ENCODE assay signal across 13 cellular contexts in genomic region chr16:3189869-3190268, GRCh38. TPM values are rescaled to one million over a fixed set of nuclear protein-coding genes. Genes with fewer than 3 reads are reported as not detected.
DNase-seq lines count a peak whose midpoint lies in the region; ATAC-seq, FAIRE-seq and TF ChIP-seq lines count a peak whose summit lies in the region.
"Had no signal": no experiment of that assay in that cellular context is flagged by ENCODE, and none has a peak within 500 bp of the region (broad histone marks: within the 10 kb centered on the region; RNA-seq: fewer than 3 reads in every experiment).

No MANE protein-coding gene starts in this region.

- FAIRE-seq in A549 (lab: Jason Lieb, UNC): no peak

- peak overlapping the region; percentile 71 for H3K4me3 ChIP-seq in A549
- peak overlapping the region; percentile 99 for H3K4me3 ChIP-seq in GM23338
- peak overlapping the region; percentile 66 for H3K4me3 ChIP-seq in iPS-15b (ENCODE audit: low read depth, low read length)

- no peaks in the 10 kb centered on the region for H3K36me3 ChIP-seq in GM23338 (ENCODE audit: insufficient read depth)
- no peaks in the 10 kb centered on the region for H3K36me3 ChIP-seq in iPS-15b (ENCODE audit: control insufficient read depth, insufficient read depth, low read length)
- H3K36me3 ChIP-seq: tibial nerve had no signal

- H3K4me1 ChIP-seq in A549: peaks cover 14% of the 10 kb centered on the region
- H3K4me1 ChIP-seq in GM23338 (ENCODE audit: insufficient read depth): peaks cover 12% of the 10 kb centered on the region
- H3K4me1 ChIP-seq in iPS-15b (ENCODE audit: control insufficient read depth, insufficient read depth, low read length): peaks cover 10% of the 10 kb centered on the region
- H3K4me1 ChIP-seq: Caco-2 had no signal

- H3K4me3 Mint-ChIP-seq in GM23338: peak overlapping the region; percentile 97
- peak overlapping the region; percentile 73 for H3K4me3 Mint-ChIP-seq in activated T-helper 1 cell treated with anti-CD3 and anti-CD28 coated beads, Interleukin-12 subunit alpha, Interleukin-12 subunit beta, Interleukin-2, Interleukin-4 antibody, amounts not matched to agents 30 ng/mL and 10 ng/mL and 1 ng/mL, durations not matched to agents 14 hours and 24 hours and 36 hours

- WGBS in A549 (ENCODE audit: missing lambda C conversion rate): 25% methylated on average over 11 of the region's 11 CpGs

- intact Hi-C loops in activated T-helper 1 cell treated with anti-CD3 and anti-CD28 coated beads, Interleukin-12 subunit alpha, Interleukin-12 subunit beta, Interleukin-2, Interleukin-4 antibody, amounts not matched to agents 30 ng/mL and 10 ng/mL and 1 ng/mL, durations not matched to agents 14 hours and 24 hours and 36 hours (cut with micrococcal nuclease): loop anchor here (2.0 to 10.0 kb wide), 5 partner anchors 37 to 311 kb away; partner anchors contain the start of genes CLUAP1, TIGD7, ZNF174 and ZNF263

- peaks cover 17% of the 10 kb centered on the region for H3K27me3 ChIP-seq in GM23338 (ENCODE audit: insufficient read depth)
- H3K27me3 ChIP-seq in iPS-15b (ENCODE audit: control insufficient read depth, insufficient read depth, low read length): peaks cover 30% of the 10 kb centered on the region

- no peak for TF ChIP-seq POLR2A in A549 (IDR thresholded peaks at IDR 0.05; ENCODE audit: low read length)

- H3K4me1 Mint-ChIP-seq in GM23338: peaks cover 16% of the 10 kb centered on the region
- peaks cover 41% of the 10 kb centered on the region for H3K4me1 Mint-ChIP-seq in activated T-helper 1 cell treated with anti-CD3 and anti-CD28 coated beads, Interleukin-12 subunit alpha, Interleukin-12 subunit beta, Interleukin-2, Interleukin-4 antibody, amounts not matched to agents 30 ng/mL and 10 ng/mL and 1 ng/mL, durations not matched to agents 14 hours and 24 hours and 36 hours (ENCODE audit: low read depth)

- peaks cover 27% of the 10 kb centered on the region; the same call in 2 of the 3 replicates for H3K9me3 Mint-ChIP-seq in GM23338
- peaks cover 20% of the 10 kb centered on the region for H3K9me3 Mint-ChIP-seq in activated T-helper 1 cell treated with anti-CD3 and anti-CD28 coated beads, Interleukin-12 subunit alpha, Interleukin-12 subunit beta, Interleukin-2, Interleukin-4 antibody, amounts not matched to agents 30 ng/mL and 10 ng/mL and 1 ng/mL, durations not matched to agents 14 hours and 24 hours and 36 hours

- no peaks in the 10 kb centered on the region for H3K9me2 ChIP-seq in GM23338 (ENCODE audit: insufficient read depth)

- no peak overlapping the region for H2AFZ ChIP-seq in GM23338

- no peak overlapping the region for H3K27ac Mint-ChIP-seq in GM23338
- H3K27ac Mint-ChIP-seq in activated T-helper 1 cell treated with anti-CD3 and anti-CD28 coated beads, Interleukin-12 subunit alpha, Interleukin-12 subunit beta, Interleukin-2, Interleukin-4 antibody, amounts not matched to agents 30 ng/mL and 10 ng/mL and 1 ng/mL, durations not matched to agents 14 hours and 24 hours and 36 hours: peak overlapping the region; percentile 85

- DNase-seq in A549 (ENCODE audit: low read depth in 1 of 2, low spot score in 1 of 2) (no peak), GM23338 (ENCODE audit: low spot score) (no peak), NCI-H510A treated with DMSO at 0.1 percent for 48 hours (lab: John Stamatoyannopoulos, UW) (no peak), NCI-H345 treated with DMSO at 0.1 percent for 48 hours (lab: John Stamatoyannopoulos, UW; ENCODE audit: unreplicated experiment) (no peak)
- DNase-seq in activated T-helper 1 cell treated with anti-CD3 and anti-CD28 coated beads, Interleukin-12 subunit alpha, Interleukin-12 subunit beta, Interleukin-2, Interleukin-4 antibody, amounts not matched to agents 30 ng/mL and 10 ng/mL and 1 ng/mL, durations not matched to agents 14 hours and 24 hours and 36 hours (ENCODE audit: low spot score): no peak
- DNase-seq in effector CD8-positive, alpha-beta T cell (lab: John Stamatoyannopoulos, UW): no peak
- DNase-seq: activated gamma-delta T cell; Caco-2; NCI-H2107; stimulated activated CD4-positive, alpha-beta T cell treated with anti-CD3 and anti-CD28 coated beads, Interleukin-4, amount 100 ng/mL, for 1 hour had no signal

- H3K79me2 ChIP-seq in GM23338 (replicated peaks; ENCODE audit: insufficient read depth): no peaks in the 10 kb centered on the region

- no peak for TF ChIP-seq CTCF in A549 (IDR thresholded peaks at IDR 0.05)
- no peak for TF ChIP-seq CTCF in GM23338 (conservative IDR thresholded peaks at IDR 0.05; ENCODE audit: low read depth in 2 of 2)

- no peak for TF ChIP-seq RAD21 in A549 (conservative IDR thresholded peaks at IDR 0.05 in 1 of 2, IDR thresholded peaks at IDR 0.05 in 1 of 2)

- POLR2A ChIA-PET in A549 (lab: Yijun Ruan, JAX): interaction anchor here (1.4 kb wide), 1 partner anchor 267 kb away, joined by 3 read pairs; no protein-coding TSS in a partner anchor

- H3K4me2 ChIP-seq in A549 (peak overlapping the region; percentile 91), GM23338 (peak overlapping the region; percentile 86)

- H3K27ac ChIP-seq in A549 (peak overlapping the region in 1 of 2 experiments; percentile 45; a peak in 3 of 6 replicates), GM23338 (ENCODE audit: low read depth) (no peak overlapping the region)
- H3K27ac ChIP-seq: tibial nerve had no signal

- H4K20me1 ChIP-seq in GM23338 (replicated peaks; ENCODE audit: insufficient read depth): no peaks in the 10 kb centered on the region; the same call in 1 of the 2 replicates

- H3K9me3 ChIP-seq in A549 (no peaks in the 10 kb centered on the region), iPS-15b (ENCODE audit: control insufficient read depth, insufficient read depth, low read length) (no peaks in the 10 kb centered on the region)
- H3K9me3 ChIP-seq: Caco-2 had no signal

- no peak overlapping the region for H3K9ac ChIP-seq in iPS-15b (ENCODE audit: low read depth, low read length)

- no peak for TF ChIP-seq EP300 in A549 (IDR thresholded peaks at IDR 0.05)

- ATAC-seq in A549: no peak
- ATAC-seq in GM23338: peak; percentile 1; the same call in 1 of the 3 replicates
- ATAC-seq in HG02981 (IDR thresholded peaks at IDR 0.05; ENCODE audit: unreplicated experiment): no peak

- CTCF ChIA-PET in A549 (lab: Yijun Ruan, JAX): interaction anchor here (0.5 to 1.4 kb wide), 4 partner anchors 38 to 324 kb away, joined by 3 to 5 read pairs (median 4); no protein-coding TSS in a partner anchor

- H3F3A ChIP-seq in GM23338 (replicated peaks; ENCODE audit: low read depth): 0 out of 2 replicates have a peak, but pooled peaks cover 8% of the 10 kb centered on the region

- peaks cover 4% of the 10 kb centered on the region; the same call in 2 of the 3 replicates for H3K36me3 Mint-ChIP-seq in GM23338 (ENCODE audit: low read depth)
- H3K36me3 Mint-ChIP-seq in activated T-helper 1 cell treated with anti-CD3 and anti-CD28 coated beads, Interleukin-12 subunit alpha, Interleukin-12 subunit beta, Interleukin-2, Interleukin-4 antibody, amounts not matched to agents 30 ng/mL and 10 ng/mL and 1 ng/mL, durations not matched to agents 14 hours and 24 hours and 36 hours (ENCODE audit: low read depth): peaks cover 2% of the 10 kb centered on the region

- peaks cover 51% of the 10 kb centered on the region for H3K27me3 Mint-ChIP-seq in GM23338 (ENCODE audit: insufficient read depth, low read depth, poor library complexity)
- H3K27me3 Mint-ChIP-seq in activated T-helper 1 cell treated with anti-CD3 and anti-CD28 coated beads, Interleukin-12 subunit alpha, Interleukin-12 subunit beta, Interleukin-2, Interleukin-4 antibody, amounts not matched to agents 30 ng/mL and 10 ng/mL and 1 ng/mL, durations not matched to agents 14 hours and 24 hours and 36 hours (ENCODE audit: insufficient read depth): peaks cover 44% of the 10 kb centered on the region

TF ChIP-seq in GM23338, 12 proteins besides CTCF, POLR2A, EP300 and RAD21 (continues in another document):
- no peak for TF ChIP-seq STAT1 (IDR thresholded peaks at IDR 0.05; ENCODE audit: unreplicated experiment)

RNA-seq across cellular contexts. Expression of gene OR1F1, which starts 1.9 kb away (rescaled TPM):
- polyA plus RNA-seq in A549 (2011; rRNA removed) (1.3 and 1.6 TPM in 2 replicates), A549 (2017; fragmentation: RNase III; extraction: RNeasy Plus Mini Kit Qiagen cat#74134 plus additional on column Dnase treatment) (0.20 to 0.34 TPM (median 0.31 TPM) in 3 replicates), GM23338 (2016; fragmentation: Nextera tagmentation; extraction: Ambion mirVana) (not detected in 2 replicates)
- polyA plus RNA-seq in A549 (2012; cell fraction: cytosol; rRNA removed): 0.63 and 1.1 TPM in 2 replicates
- polyA plus RNA-seq in A549 (2012; cell fraction: nucleus; rRNA removed): 1.1 and 1.3 TPM in 2 replicates
- polyA minus RNA-seq in A549 (2011; rRNA and poly(A)+ RNA removed): 3.2 and 4.6 TPM in 2 replicates
- total RNA-seq in GM23338 (2014; rRNA removed; shearing (Covaris generic)): 0.38 TPM in 1 of 2 replicates, not detected in the other
- not detected in 2 replicates for total RNA-seq in activated T-helper 1 cell treated with anti-CD3 and anti-CD28 coated beads, Interleukin-12 subunit alpha, Interleukin-12 subunit beta, Interleukin-2, Interleukin-4 antibody, amounts not matched to agents 30 ng/mL and 10 ng/mL and 1 ng/mL, durations not matched to agents 14 hours and 24 hours and 36 hours
- total RNA-seq: Caco-2, tibial nerve had no signal

RNA-seq across cellular contexts. Expression of gene ZNF200, which starts 45.1 kb away (rescaled TPM):
- polyA plus RNA-seq in A549 (2011; rRNA removed) (7.4 and 7.5 TPM in 2 replicates), A549 (2017; fragmentation: RNase III; extraction: RNeasy Plus Mini Kit Qiagen cat#74134 plus additional on column Dnase treatment) (6.5 to 6.9 TPM (median 6.7 TPM) in 3 replicates), GM23338 (2016; fragmentation: Nextera tagmentation; extraction: Ambion mirVana) (8.0 and 9.2 TPM in 2 replicates)
- 2.7 and 3.4 TPM in 2 replicates for polyA plus RNA-seq in A549 (2012; cell fraction: cytosol; rRNA removed)
- polyA plus RNA-seq in A549 (2012; cell fraction: nucleus; rRNA removed): 3.5 and 4.2 TPM in 2 replicates
- 7.5 and 8.6 TPM in 2 replicates for polyA minus RNA-seq in A549 (2011; rRNA and poly(A)+ RNA removed)
- total RNA-seq in GM23338 (2014; rRNA removed; shearing (Covaris generic)): 9.7 and 12.5 TPM in 2 replicates
- 13.6 and 15.8 TPM in 2 replicates for total RNA-seq in activated T-helper 1 cell treated with anti-CD3 and anti-CD28 coated beads, Interleukin-12 subunit alpha, Interleukin-12 subunit beta, Interleukin-2, Interleukin-4 antibody, amounts not matched to agents 30 ng/mL and 10 ng/mL and 1 ng/mL, durations not matched to agents 14 hours and 24 hours and 36 hours

RNA-seq across cellular contexts. Expression of gene ZNF213, which starts 55.0 kb away (rescaled TPM):
- polyA plus RNA-seq in A549 (2011; rRNA removed) (0.72 and 1.8 TPM in 2 replicates), A549 (2017; fragmentation: RNase III; extraction: RNeasy Plus Mini Kit Qiagen cat#74134 plus additional on column Dnase treatment) (5.9 to 6.2 TPM (median 6.1 TPM) in 3 replicates), GM23338 (2016; fragmentation: Nextera tagmentation; extraction: Ambion mirVana) (2.9 and 3.5 TPM in 2 replicates)
- polyA plus RNA-seq in A549 (2012; cell fraction: cytosol; rRNA removed): 0.79 and 1.8 TPM in 2 replicates
- 2.2 and 2.3 TPM in 2 replicates for polyA plus RNA-seq in A549 (2012; cell fraction: nucleus; rRNA removed)
- polyA minus RNA-seq in A549 (2011; rRNA and poly(A)+ RNA removed): 2.4 and 3.4 TPM in 2 replicates
- total RNA-seq in GM23338 (2014; rRNA removed; shearing (Covaris generic)): 10.4 and 10.6 TPM in 2 replicates
- 9.6 and 12.4 TPM in 2 replicates for total RNA-seq in activated T-helper 1 cell treated with anti-CD3 and anti-CD28 coated beads, Interleukin-12 subunit alpha, Interleukin-12 subunit beta, Interleukin-2, Interleukin-4 antibody, amounts not matched to agents 30 ng/mL and 10 ng/mL and 1 ng/mL, durations not matched to agents 14 hours and 24 hours and 36 hours
